In the genomic region with DNA sequence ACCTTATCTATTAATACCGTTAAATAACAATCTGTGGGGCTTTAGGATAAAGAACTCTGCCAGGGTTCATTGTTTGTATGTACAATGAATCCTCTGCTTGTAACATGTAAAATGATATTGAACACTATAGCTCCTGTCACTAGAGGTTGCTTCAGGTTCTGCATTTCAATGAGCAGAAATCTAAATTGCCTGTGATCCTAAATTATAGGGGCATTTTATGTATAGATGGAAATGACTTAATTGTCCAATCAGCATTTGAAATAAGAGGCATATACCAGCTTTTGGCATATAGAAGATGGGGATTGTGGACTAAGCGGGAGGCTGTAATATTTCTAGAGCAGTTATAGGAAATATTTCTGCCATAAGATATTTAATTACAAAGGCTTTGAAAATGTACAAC, we compare ENCODE assay signal across 9 cellular contexts. TPM values are rescaled to one million over a fixed set of nuclear protein-coding genes. Genes with fewer than 3 reads are reported as not detected.
A peak's percentile ranks its signal among the peaks of the same experiment; 100 is the strongest.
DNase-seq lines count a peak whose midpoint lies in the region; ATAC-seq and TF ChIP-seq lines count a peak whose summit lies in the region.
"Had no signal": no experiment of that assay in that cellular context is flagged by ENCODE, and none has a peak within 500 bp of the region (broad histone marks: within the 10 kb centered on the region; RNA-seq: fewer than 3 reads in every experiment).

No MANE protein-coding gene starts in this region.

- H3K27me3 ChIP-seq in Peyer's patch, result no peaks in the 10 kb centered on the region

- H3K27me3 Mint-ChIP-seq in activated T-cell treated with anti-CD3 and anti-CD28 coated beads, Interleukin-2, amount 50 U/mL, for 4 hours (ENCODE audit: low read depth), result no peaks in the 10 kb centered on the region
- H3K27me3 Mint-ChIP-seq in stimulated activated naive CD8-positive, alpha-beta T cell treated with anti-CD3 and anti-CD28 coated beads, Interleukin-15, amount 100 ng/mL, for 72 hours, result no peaks in the 10 kb centered on the region

- no peak for ATAC-seq in activated T-cell treated with anti-CD3 and anti-CD28 coated beads, Interleukin-2, amount 50 U/mL, for 4 hours
- no peak for ATAC-seq in stimulated activated naive CD8-positive, alpha-beta T cell treated with anti-CD3 and anti-CD28 coated beads, Interleukin-15, amount 100 ng/mL, for 72 hours
- ATAC-seq in HG03135 (IDR thresholded peaks at IDR 0.05; ENCODE audit: unreplicated experiment), result no peak

- peak overlapping the region; percentile 31 to 87 for H3K27ac Mint-ChIP-seq in stimulated activated naive CD8-positive, alpha-beta T cell treated with anti-CD3 and anti-CD28 coated beads, Interleukin-15, amount 100 ng/mL, for 72 hours

- peaks cover 11% of the 10 kb centered on the region for H3K36me3 Mint-ChIP-seq in activated T-cell treated with anti-CD3 and anti-CD28 coated beads, Interleukin-2, amount 50 U/mL, for 4 hours (ENCODE audit: insufficient read depth)

- no peak for TF ChIP-seq CTCF in Peyer's patch (IDR thresholded peaks at IDR 0.05)
- peak; percentile 8 for TF ChIP-seq CTCF in epithelial cell of esophagus (IDR thresholded peaks at IDR 0.05; ENCODE audit: insufficient read depth, low read depth, low read length, missing control alignments)
- no peak for TF ChIP-seq CTCF in GM13977 (IDR thresholded peaks at IDR 0.05; ENCODE audit: extremely low read depth, insufficient read depth, missing control alignments)

- peaks cover 0 to 15% (median 6%) of the 10 kb centered on the region in 4 donors for H3K4me1 ChIP-seq in Peyer's patch

- no peaks in the 10 kb centered on the region for H3K36me3 ChIP-seq in Peyer's patch

- H3K27ac ChIP-seq in Peyer's patch, result peak overlapping the region in 1 of 4 donors; percentile 92

- H3K4me3 ChIP-seq in Peyer's patch (peak overlapping the region in 3 of 4 donors; percentile 0 to 89 (median 85)), epithelial cell of esophagus (ENCODE audit: low read length) (peak overlapping the region; percentile 77)

- no peaks in the 10 kb centered on the region for H3K9me3 ChIP-seq in Peyer's patch

- peak overlapping the region; percentile 98 for H3K4me3 Mint-ChIP-seq in activated T-cell treated with anti-CD3 and anti-CD28 coated beads, Interleukin-2, amount 50 U/mL, for 4 hours
- H3K4me3 Mint-ChIP-seq in stimulated activated naive CD8-positive, alpha-beta T cell treated with anti-CD3 and anti-CD28 coated beads, Interleukin-15, amount 100 ng/mL, for 72 hours, result peak overlapping the region; percentile 85 to 97

- H3K9me3 Mint-ChIP-seq in activated T-cell treated with anti-CD3 and anti-CD28 coated beads, Interleukin-2, amount 50 U/mL, for 4 hours, result no peaks in the 10 kb centered on the region
- H3K9me3 Mint-ChIP-seq in stimulated activated naive CD8-positive, alpha-beta T cell treated with anti-CD3 and anti-CD28 coated beads, Interleukin-15, amount 100 ng/mL, for 72 hours, result no peaks in the 10 kb centered on the region

- in situ Hi-C loops in GM13977 (cut with MboI; ENCODE audit: low pct_unique_long_range_greater_than_20kb, low sequenced_read_pairs, unreplicated experiment), result no loop called here

- H3K4me1 Mint-ChIP-seq in activated T-cell treated with anti-CD3 and anti-CD28 coated beads, Interleukin-2, amount 50 U/mL, for 4 hours (ENCODE audit: low read depth), result peaks cover 55% of the 10 kb centered on the region
- peaks cover 62% of the 10 kb centered on the region for H3K4me1 Mint-ChIP-seq in stimulated activated naive CD8-positive, alpha-beta T cell treated with anti-CD3 and anti-CD28 coated beads, Interleukin-15, amount 100 ng/mL, for 72 hours

- TF ChIP-seq POLR2A in Peyer's patch (IDR thresholded peaks at IDR 0.05), result no peak

- no peak for DNase-seq in activated T-cell treated with anti-CD3 and anti-CD28 coated beads, Interleukin-2, amount 50 U/mL, for 4 hours
- DNase-seq in activated T-cell treated with anti-CD3 and anti-CD28 coated beads for 4 hours (no peak), Peyer's patch (no peak), epithelial cell of esophagus (ENCODE audit: low read depth) (no peak), retina (no peak), GM13977 (ENCODE audit: low spot score) (no peak)
- no peak for DNase-seq in stimulated activated naive CD8-positive, alpha-beta T cell treated with anti-CD3 and anti-CD28 coated beads, Interleukin-15, amount 100 ng/mL, for 72 hours
- DNase-seq: activated CD4-positive, alpha-beta T cell treated with anti-CD3 and anti-CD28 coated beads for 1 hour had no signal

RNA-seq across cellular contexts. Expression of a gene that starts 2.0 kb away (rescaled TPM):
- total RNA-seq in activated T-cell treated with anti-CD3 and anti-CD28 coated beads, Interleukin-2, amount 50 U/mL, for 4 hours, result 100 to 1,000 TPM; 103 to 121 (median 118) TPM
- total RNA-seq in Peyer's patch, result 10 to 100 TPM; 17.9 to 99.9 (median 26.6) TPM
